10 cellular contexts compared by ENCODE assay signal in genomic region chr10:20598590-20598989, GRCh38.
A peak's percentile ranks its signal among the peaks of the same experiment; 100 is the strongest.
DNase-seq lines count a peak whose midpoint lies in the region; ATAC-seq and TF ChIP-seq lines count a peak whose summit lies in the region.
"Had no signal": no experiment of that assay in that cellular context is flagged by ENCODE, and none has a peak within 500 bp of the region (broad histone marks: within the 10 kb centered on the region; RNA-seq: fewer than 3 reads in every experiment).

No MANE protein-coding gene starts in this region.

- peak overlapping the region in 3 of 12 donors; percentile 1 to 41 (median 19) for H3K27ac ChIP-seq in heart left ventricle

- ATAC-seq in heart left ventricle (peak; percentile 81 to 99 (median 94)), GM18511 (IDR thresholded peaks at IDR 0.05; ENCODE audit: unreplicated experiment) (no peak)

- no peaks in the 10 kb centered on the region for H3K27me3 Mint-ChIP-seq in T-helper 2 cell treated with Interferon-gamma antibody and Interleukin-4, amounts not matched to agents 5 μg/mL and 100 μg/mL, for 36 hours (ENCODE audit: low read depth)
- no peaks in the 10 kb centered on the region for H3K27me3 Mint-ChIP-seq in activated naive CD8-positive, alpha-beta T cell treated with anti-CD3 and anti-CD28 coated beads for 36 hours
- H3K27me3 Mint-ChIP-seq: activated B cell treated with CpG ODN at 0.5 μM for 24 hours; central memory CD8-positive, alpha-beta T cell had no signal

- H3K36me3 Mint-ChIP-seq in T-helper 2 cell treated with Interferon-gamma antibody and Interleukin-4, amounts not matched to agents 5 μg/mL and 100 μg/mL, for 36 hours (ENCODE audit: low read depth): no peaks in the 10 kb centered on the region
- H3K36me3 Mint-ChIP-seq in activated naive CD8-positive, alpha-beta T cell treated with anti-CD3 and anti-CD28 coated beads for 36 hours: no peaks in the 10 kb centered on the region

- no peaks in the 10 kb centered on the region for H3K27me3 ChIP-seq in heart left ventricle

- peaks cover 4% of the 10 kb centered on the region for H3K9me3 Mint-ChIP-seq in T-helper 2 cell treated with Interferon-gamma antibody and Interleukin-4, amounts not matched to agents 5 μg/mL and 100 μg/mL, for 36 hours
- no peaks in the 10 kb centered on the region for H3K9me3 Mint-ChIP-seq in activated naive CD8-positive, alpha-beta T cell treated with anti-CD3 and anti-CD28 coated beads for 36 hours

- H3K4me3 Mint-ChIP-seq in T-helper 2 cell treated with Interferon-gamma antibody and Interleukin-4, amounts not matched to agents 5 μg/mL and 100 μg/mL, for 36 hours: no peak overlapping the region
- H3K4me3 Mint-ChIP-seq in activated naive CD8-positive, alpha-beta T cell treated with anti-CD3 and anti-CD28 coated beads for 36 hours: no peak overlapping the region
- H3K4me3 Mint-ChIP-seq: activated B cell treated with CpG ODN at 0.5 μM for 24 hours; central memory CD8-positive, alpha-beta T cell had no signal

- WGBS in heart left ventricle, 4 donors: 29 to 40% (median 33%) methylated on average over 3 of the region's 3 CpGs

- intact Hi-C loops in heart left ventricle (cut with DNase I) (no loop called here), posterior vena cava (cut with DNase I) (no loop called here)

- no peaks in the 10 kb centered on the region for H3K9me3 ChIP-seq in heart left ventricle

- H3K4me1 Mint-ChIP-seq in T-helper 2 cell treated with Interferon-gamma antibody and Interleukin-4, amounts not matched to agents 5 μg/mL and 100 μg/mL, for 36 hours (ENCODE audit: low read depth): no peaks in the 10 kb centered on the region
- no peaks in the 10 kb centered on the region for H3K4me1 Mint-ChIP-seq in activated naive CD8-positive, alpha-beta T cell treated with anti-CD3 and anti-CD28 coated beads for 36 hours
- H3K4me1 Mint-ChIP-seq: activated B cell treated with CpG ODN at 0.5 μM for 24 hours; central memory CD8-positive, alpha-beta T cell had no signal

- H3K4me3 ChIP-seq in heart left ventricle: no peak overlapping the region

- no peak overlapping the region for H3K27ac Mint-ChIP-seq in T-helper 2 cell treated with Interferon-gamma antibody and Interleukin-4, amounts not matched to agents 5 μg/mL and 100 μg/mL, for 36 hours
- H3K27ac Mint-ChIP-seq in activated naive CD8-positive, alpha-beta T cell treated with anti-CD3 and anti-CD28 coated beads for 36 hours: no peak overlapping the region
- H3K27ac Mint-ChIP-seq: activated B cell treated with CpG ODN at 0.5 μM for 24 hours had no signal

- TF ChIP-seq CTCF in heart left ventricle (IDR thresholded peaks at IDR 0.05): no peak

- H3K4me1 ChIP-seq in heart left ventricle: peaks cover 0 to 28% (median 12%) of the 10 kb centered on the region in 12 donors

- no peak for TF ChIP-seq POLR2A in heart left ventricle (IDR thresholded peaks at IDR 0.05)

- peak; percentile 72 for DNase-seq in ELF-1 (ENCODE audit: low read depth, low spot score)
- DNase-seq in SW480 (ENCODE audit: low spot score): peak; percentile 53
- DNase-seq in heart left ventricle: peak; percentile 38 to 83 (median 72)
- DNase-seq in posterior vena cava (ENCODE audit: low spot score): peak; percentile 89
- no peak for DNase-seq in T-helper 2 cell treated with Interferon-gamma antibody and Interleukin-4, amounts not matched to agents 5 μg/mL and 100 μg/mL, for 36 hours (ENCODE audit: low spot score)
- DNase-seq in activated naive CD8-positive, alpha-beta T cell treated with anti-CD3 and anti-CD28 coated beads for 36 hours: no peak
- no peak for DNase-seq in MV-4-11 (lab: John Stamatoyannopoulos, UW)
- DNase-seq: activated B cell treated with CpG ODN at 0.5 μM for 24 hours had no signal

- H3K36me3 ChIP-seq in heart left ventricle: no peaks in the 10 kb centered on the region

Comparison
In these comparisons a context has a peak if more than half of its experiments do, and no peak if none do; other contexts are left out.
1. DNase-seq: peak in ELF-1 (single experiment), SW480 (single experiment), heart left ventricle (5 of 5) and posterior vena cava (single experiment); none in T-helper 2 cell treated with Interferon-gamma antibody and Interleukin-4, amounts not matched to agents 5 μg/mL and 100 μg/mL, for 36 hours (single experiment), activated naive CD8-positive, alpha-beta T cell treated with anti-CD3 and anti-CD28 coated beads for 36 hours (single experiment) and MV-4-11 (single experiment).